Comparison of ENCODE assay signal across 21 cellular contexts in genomic region chr11:32391965-32392553, GRCh38. TPM values are rescaled to one million over a fixed set of nuclear protein-coding genes. Genes with fewer than 3 reads are reported as not detected.
A peak's percentile ranks its signal among the peaks of the same experiment; 100 is the strongest.
DNase-seq lines count a peak whose midpoint lies in the region; ATAC-seq, FAIRE-seq and TF ChIP-seq lines count a peak whose summit lies in the region.
"Had no signal": no experiment of that assay in that cellular context is flagged by ENCODE, and none has a peak within 500 bp of the region (broad histone marks: within the 10 kb centered on the region; RNA-seq: fewer than 3 reads in every experiment).

No MANE protein-coding gene starts in this region.

- H2AFZ ChIP-seq in fibroblast of lung (ENCODE audit: low read length) = no peak overlapping the region
- H2AFZ ChIP-seq in HepG2 (ENCODE audit: low read length) = no peak overlapping the region

- CTCF ChIA-PET in HepG2 (lab: Yijun Ruan, JAX; ENCODE audit: low intra/inter-chr PET ratio, low total read pairs) = no interaction called here
- CTCF ChIA-PET in CD4-positive, alpha-beta memory T cell (lab: Charles Lee; ENCODE audit: partially characterized antibody) = no interaction called here

- intact Hi-C loops in HepG2 (cut with micrococcal nuclease; ENCODE audit: unreplicated experiment) = no loop called here
- intact Hi-C loops in CD4-positive, alpha-beta memory T cell (cut with micrococcal nuclease) = no loop called here

- H4K20me1 ChIP-seq in fibroblast of lung (ENCODE audit: control insufficient read depth, extremely low read depth, insufficient read depth, low read length) (no peaks in the 10 kb centered on the region), HepG2 (ENCODE audit: insufficient read depth, low read length) (no peaks in the 10 kb centered on the region)

- H3K4me2 ChIP-seq in fibroblast of lung (ENCODE audit: extremely low read depth, insufficient read depth, low read length) (no peak overlapping the region), HepG2 (ENCODE audit: low read depth, low read length) (no peak overlapping the region)

- TF ChIP-seq CTCF in fibroblast of lung (conservative IDR thresholded peaks at IDR 0.05 in 1 of 2, IDR thresholded peaks at IDR 0.05 in 1 of 2; ENCODE audit: low read depth in 1 of 2, low read length in 2 of 2) = no peak
- TF ChIP-seq CTCF in HepG2 (CRISPR knock-in tag; IDR thresholded peaks at IDR 0.05) = no peak

- no peaks in the 10 kb centered on the region for H3K36me3 Mint-ChIP-seq in CD4-positive, alpha-beta memory T cell
- H3K36me3 Mint-ChIP-seq: CD8-positive, alpha-beta memory T cell had no signal

- TF ChIP-seq EP300 in HepG2 (IDR thresholded peaks at IDR 0.05; ENCODE audit: low read depth in 2 of 2, low read length in 2 of 2) = no peak
- TF ChIP-seq EP300 in HepG2 (CRISPR knock-in tag; IDR thresholded peaks at IDR 0.05; ENCODE audit: borderline replicate concordance) = no peak

- 15% methylated on average over 8 of the region's 8 CpGs for WGBS in HepG2 (ENCODE audit: low lambda C conversion rate)

- H3K27ac ChIP-seq in fibroblast of lung (ENCODE audit: insufficient read depth, low read length) (no peak overlapping the region), HepG2 (ENCODE audit: extremely low read length, insufficient read depth, low read length) (no peak overlapping the region)
- no peak overlapping the region for H3K27ac ChIP-seq in CD4-positive, alpha-beta memory T cell (ENCODE audit: low read depth, low read length)
- H3K27ac ChIP-seq: SK-N-MC, VCaP had no signal

- H3K36me3 ChIP-seq in fibroblast of lung (ENCODE audit: control insufficient read depth, insufficient read depth, low read length) (no peaks in the 10 kb centered on the region), HepG2 (replicated peaks in 1 of 2; ENCODE audit: control insufficient read depth in 1 of 2, insufficient read depth in 2 of 2, low read length in 2 of 2) (no peaks in the 10 kb centered on the region)
- no peaks in the 10 kb centered on the region for H3K36me3 ChIP-seq in CD4-positive, alpha-beta memory T cell (ENCODE audit: insufficient read depth, low read length)

- no peak overlapping the region for H3K4me3 Mint-ChIP-seq in CD4-positive, alpha-beta memory T cell
- H3K4me3 Mint-ChIP-seq: activated T-helper 17 cell treated with anti-CD3 and anti-CD28 coated beads, Interleukin-2, amount 50 U/mL, for 72 hours; CD8-positive, alpha-beta memory T cell; stimulated activated naive CD8-positive, alpha-beta T cell treated with anti-CD3 and anti-CD28 coated beads, Interleukin-15, Interleukin-2, amounts not matched to agents 100 ng/mL and 50 ng/mL, for 24 hours had no signal

- no peak for TF ChIP-seq RAD21 in HepG2 (CRISPR knock-in tag; IDR thresholded peaks at IDR 0.05)

- in situ Hi-C loops in HepG2 (cut with HindIII; ENCODE audit: extremely low pct_ligation_motif_present, low pct_unique_long_range_greater_than_20kb) = no loop called here

- FAIRE-seq in GM12892 (lab: Jason Lieb, UNC) (peak; percentile 64), HepG2 (lab: Jason Lieb, UNC) (no peak)
- FAIRE-seq: urothelium cell line had no signal

- H3K4me3 ChIP-seq in fibroblast of lung (replicated peaks in 1 of 4; ENCODE audit: control extremely low read depth in 1 of 4, insufficient read depth in 1 of 4, low read depth in 3 of 4, low read length in 4 of 4) = no peak overlapping the region
- no peak overlapping the region for H3K4me3 ChIP-seq in HepG2 (replicated peaks in 1 of 3; ENCODE audit: insufficient read depth in 1 of 3, low read depth in 2 of 3, low read length in 3 of 3)
- H3K4me3 ChIP-seq in CD4-positive, alpha-beta memory T cell (ENCODE audit: low read length in 2 of 2) = no peak overlapping the region
- H3K4me3 ChIP-seq: heart right ventricle, SK-N-MC had no signal

- TF ChIP-seq POLR2A in GM12892 (IDR thresholded peaks at IDR 0.05; ENCODE audit: low read depth, low read length) (no peak), HepG2 (IDR thresholded peaks at IDR 0.05; ENCODE audit: insufficient read depth in 1 of 2, low read depth in 2 of 2, low read length in 2 of 2) (no peak)

- no peaks in the 10 kb centered on the region for H3K4me1 Mint-ChIP-seq in CD4-positive, alpha-beta memory T cell
- H3K4me1 Mint-ChIP-seq: activated T-helper 17 cell treated with anti-CD3 and anti-CD28 coated beads, Interleukin-2, amount 50 U/mL, for 72 hours; CD8-positive, alpha-beta memory T cell had no signal

- DNase-seq in GM12892 (ENCODE audit: insufficient read length) (no peak), M059J (ENCODE audit: low read depth) (peak; percentile 78), fibroblast of lung (ENCODE audit: low read depth in 2 of 2) (peak; percentile 82 to 86), HepG2 (ENCODE audit: low spot score) (no peak), NCI-H1417 treated with DMSO at 0.1 percent for 48 hours (lab: John Stamatoyannopoulos, UW) (no peak)
- no peak for DNase-seq in CD4-positive, alpha-beta memory T cell
- DNase-seq: activated CD8-positive, alpha-beta memory T cell treated with anti-CD3 and anti-CD28 coated beads for 24 hours; amygdala; CD8-positive, alpha-beta memory T cell; cortex of kidney; heart right ventricle; kidney glomerular epithelial cell; NCI-H1417 had no signal

- BruUV-seq in HepG2 (replicated peaks; lab: Mats Ljungman, UMichigan) = no TSS peak

- H3K27me3 Mint-ChIP-seq in CD4-positive, alpha-beta memory T cell = peaks cover 4 to 14% of the 10 kb centered on the region in 2 donors
- H3K27me3 Mint-ChIP-seq: activated T-helper 17 cell treated with anti-CD3 and anti-CD28 coated beads, Interleukin-2, amount 50 U/mL, for 72 hours had no signal

- no peaks in the 10 kb centered on the region for H3K27me3 ChIP-seq in fibroblast of lung (ENCODE audit: control insufficient read depth, insufficient read depth, low read length)
- H3K27me3 ChIP-seq in HepG2 (ENCODE audit: control insufficient read depth in 1 of 2, insufficient read depth in 2 of 2, low read length in 2 of 2) = peaks cover 0 to 11% of the 10 kb centered on the region in 2 experiments; a peak in 2 of 5 replicates
- no peaks in the 10 kb centered on the region for H3K27me3 ChIP-seq in CD4-positive, alpha-beta memory T cell (ENCODE audit: insufficient read depth, low read length)
- H3K27me3 ChIP-seq: heart right ventricle had no signal

- H3K27ac Mint-ChIP-seq in CD4-positive, alpha-beta memory T cell = no peak overlapping the region
- H3K27ac Mint-ChIP-seq: activated T-helper 17 cell treated with anti-CD3 and anti-CD28 coated beads, Interleukin-2, amount 50 U/mL, for 72 hours; CD8-positive, alpha-beta memory T cell; stimulated activated naive CD8-positive, alpha-beta T cell treated with anti-CD3 and anti-CD28 coated beads, Interleukin-15, Interleukin-2, amounts not matched to agents 100 ng/mL and 50 ng/mL, for 24 hours had no signal

- no peak overlapping the region for H3K9ac ChIP-seq in fibroblast of lung (ENCODE audit: insufficient read depth, low read length)
- H3K9ac ChIP-seq in HepG2 (ENCODE audit: insufficient read depth, low read depth, low read length) = no peak overlapping the region

- ATAC-seq in HepG2 (no peak), HG03108 (IDR thresholded peaks at IDR 0.05; ENCODE audit: unreplicated experiment) (no peak)
- ATAC-seq: activated T-helper 17 cell treated with anti-CD3 and anti-CD28 coated beads, Interleukin-2, amount 50 U/mL, for 72 hours; heart right ventricle had no signal

- H3K9me3 ChIP-seq in fibroblast of lung (ENCODE audit: control insufficient read depth, insufficient read depth, low read depth, low read length) = no peaks in the 10 kb centered on the region
- H3K9me3 ChIP-seq in HepG2 (ENCODE audit: low read length) = no peaks in the 10 kb centered on the region
- no peaks in the 10 kb centered on the region for H3K9me3 ChIP-seq in CD4-positive, alpha-beta memory T cell (ENCODE audit: control insufficient read depth in 1 of 2, low read length in 2 of 2)
- H3K9me3 ChIP-seq: heart right ventricle had no signal

- no peaks in the 10 kb centered on the region for H3K79me2 ChIP-seq in fibroblast of lung (ENCODE audit: control insufficient read depth, insufficient read depth, low read length)
- H3K79me2 ChIP-seq in HepG2 (ENCODE audit: insufficient read depth, low read length) = no peaks in the 10 kb centered on the region

- H3K4me1 ChIP-seq in fibroblast of lung (ENCODE audit: control insufficient read depth, extremely low read depth, insufficient read depth, low read length) (no peaks in the 10 kb centered on the region), HepG2 (ENCODE audit: insufficient read depth, low read length) (no peaks in the 10 kb centered on the region)
- H3K4me1 ChIP-seq in CD4-positive, alpha-beta memory T cell (ENCODE audit: insufficient read depth, low read length) = no peaks in the 10 kb centered on the region

- H3K9me3 Mint-ChIP-seq in CD4-positive, alpha-beta memory T cell = no peaks in the 10 kb centered on the region
- H3K9me3 Mint-ChIP-seq: activated T-helper 17 cell treated with anti-CD3 and anti-CD28 coated beads, Interleukin-2, amount 50 U/mL, for 72 hours; stimulated activated naive CD8-positive, alpha-beta T cell treated with anti-CD3 and anti-CD28 coated beads, Interleukin-15, Interleukin-2, amounts not matched to agents 100 ng/mL and 50 ng/mL, for 24 hours had no signal

- POLR2A ChIA-PET in HepG2 (lab: Yijun Ruan, JAX) = no interaction called here
- POLR2A ChIA-PET in CD4-positive, alpha-beta memory T cell (lab: Charles Lee; ENCODE audit: partially characterized antibody) = no interaction called here

RNA-seq across cellular contexts. Expression of gene WT1, which starts 43.3 kb away (rescaled TPM):
- 0.21 TPM for polyA plus RNA-seq in GM12892 (2012; ENCODE audit: missing spikeins)
- 4.6 and 5.9 TPM in 2 replicates for total RNA-seq in M059J (2014; rRNA removed; shearing (Covaris generic))
- total RNA-seq in fibroblast of lung (0.26 TPM in 1 of 2 replicates, not detected in the other), HepG2 (2016; rRNA removed; fragmentation: Illumina TruSeq; extraction: Trizol) (0.31 and 0.38 TPM in 2 replicates)
- polyA plus RNA-seq in fibroblast of lung (0.06 TPM in 1 of 2 replicates, not detected in the other), HepG2 (2011; rRNA removed) (0.15 TPM in 1 of 2 replicates, not detected in the other)
- polyA plus RNA-seq in fibroblast of lung (2012) = 0.05 TPM in 1 of 2 replicates, not detected in the other
- polyA minus RNA-seq in fibroblast of lung (ENCODE audit: low replicate concordance) = not detected in 2 replicates
- total RNA-seq in HepG2 (2016; cell fraction: cytosol; rRNA removed; fragmentation: Illumina TruSeq; extraction: Trizol; ENCODE audit: low read depth) = 0.09 TPM in 1 of 2 replicates, not detected in the other
- total RNA-seq in HepG2 (2016; cell fraction: insoluble cytoplasmic fraction; rRNA removed; fragmentation: Illumina TruSeq; extraction: Trizol) = 0.19 and 0.24 TPM in 2 replicates
- 0.34 and 0.49 TPM in 2 replicates for total RNA-seq in HepG2 (2016; cell fraction: membrane; rRNA removed; fragmentation: Illumina TruSeq; extraction: Trizol)
- 0.25 TPM in 1 of 2 replicates, not detected in the other for total RNA-seq in HepG2 (2016; cell fraction: nucleus; rRNA removed; fragmentation: Illumina TruSeq; extraction: Trizol)
- 0.04 and 0.05 TPM in 2 replicates for polyA plus RNA-seq in HepG2 (2011; cell fraction: cytosol; rRNA removed)
- polyA plus RNA-seq in HepG2 (2011; cell fraction: nucleus; rRNA removed) = 0.09 TPM in 1 of 2 replicates, not detected in the other
- polyA plus RNA-seq in HepG2 (2012) = 0.21 TPM in 1 of 2 replicates, not detected in the other
- 0.06 and 0.08 TPM in 2 replicates for polyA plus RNA-seq in HepG2 (2016; cell fraction: cytosol; fragmentation: Illumina TruSeq; extraction: Trizol; ENCODE audit: low read depth)
- polyA plus RNA-seq in HepG2 (2016; cell fraction: insoluble cytoplasmic fraction; fragmentation: Illumina TruSeq; extraction: Trizol; ENCODE audit: low read depth) = 0.33 and 0.79 TPM in 2 replicates
- polyA plus RNA-seq in HepG2 (2016; cell fraction: membrane; fragmentation: Illumina TruSeq; extraction: Trizol; ENCODE audit: low read depth) = 0.15 and 0.21 TPM in 2 replicates
- polyA plus RNA-seq in HepG2 (2016; cell fraction: nucleus; fragmentation: Illumina TruSeq; extraction: Trizol; ENCODE audit: insufficient read depth, low read depth) = 0.42 and 0.65 TPM in 2 replicates
- 0.16 TPM in 1 of 2 replicates, not detected in the other for polyA minus RNA-seq in HepG2 (2011; rRNA and poly(A)+ RNA removed; ENCODE audit: low replicate concordance)
- polyA minus RNA-seq in HepG2 (2011; cell fraction: cytosol; rRNA and poly(A)+ RNA removed) = not detected in 2 replicates
- polyA minus RNA-seq in HepG2 (2011; cell fraction: nucleus; rRNA and poly(A)+ RNA removed) = not detected in 2 replicates
- total RNA-seq in CD4-positive, alpha-beta memory T cell = not detected
- polyA plus RNA-seq in CD4-positive, alpha-beta memory T cell = not detected
- total RNA-seq: activated T-helper 17 cell treated with anti-CD3 and anti-CD28 coated beads, Interleukin-2, amount 50 U/mL, for 72 hours; CD8-positive, alpha-beta memory T cell; G401; mononuclear cell had no signal
- polyA plus RNA-seq: CD8-positive, alpha-beta memory T cell had no signal

Comparison
In these comparisons a context has a peak if more than half of its experiments do, and no peak if none do; other contexts are left out.
1. DNase-seq: peak in M059J (single experiment) and fibroblast of lung (2 of 2); none in GM12892 (single experiment), HepG2 (single experiment), NCI-H1417 treated with DMSO at 0.1 percent for 48 hours (single experiment) and CD4-positive, alpha-beta memory T cell (0 of 5).